In the genomic region with DNA sequence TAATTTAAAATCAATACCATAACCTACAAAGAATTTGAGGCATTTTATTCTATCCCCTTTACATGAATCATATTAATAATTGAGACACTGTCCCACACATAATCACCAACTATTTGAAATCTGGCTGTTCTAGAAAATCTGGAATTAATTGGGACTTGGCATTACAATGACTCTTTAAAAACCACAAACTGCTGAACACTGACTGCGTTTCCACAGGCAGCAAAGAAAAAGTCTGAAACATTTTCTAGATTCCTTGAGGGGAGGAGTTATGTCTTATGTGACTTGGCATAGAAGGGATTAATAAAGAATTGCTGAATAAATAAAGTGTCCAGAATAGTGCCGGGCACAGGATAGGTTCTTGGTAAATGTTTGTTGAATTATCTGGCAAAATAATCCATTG, we compare ENCODE assay signal across 20 cellular contexts.
DNase-seq lines count a peak whose midpoint lies in the region; ATAC-seq and TF ChIP-seq lines count a peak whose summit lies in the region.
"Had no signal": no experiment of that assay in that cellular context is flagged by ENCODE, and none has a peak within 500 bp of the region (broad histone marks: within the 10 kb centered on the region; RNA-seq: fewer than 3 reads in every experiment).

No MANE protein-coding gene starts in this region.

- TF ChIP-seq CTCF in A673 (conservative IDR thresholded peaks at IDR 0.05; ENCODE audit: low read depth, low read length): no peak

- H3K27ac ChIP-seq in A673 (ENCODE audit: low read depth, low read length, poor library complexity, severe bottlenecking) (no peak overlapping the region), caudate nucleus (ENCODE audit: low read depth, low read length) (no peak overlapping the region)
- H3K27ac ChIP-seq: right atrium auricular region, uterus had no signal

- no TSS peak for BruUV-seq in A673 (replicated peaks; lab: Mats Ljungman, UMichigan)

- peak overlapping the region; percentile 51 for H3K9ac ChIP-seq in adipocyte (ENCODE audit: low read length)

- H3K4me1 ChIP-seq in A673 (ENCODE audit: insufficient read depth, low read length, poor library complexity, severe bottlenecking) (no peaks in the 10 kb centered on the region), adipocyte (ENCODE audit: control insufficient read depth, insufficient read depth, low read length) (peaks cover 40% of the 10 kb centered on the region)
- H3K4me1 ChIP-seq: right atrium auricular region, uterus had no signal

- H3K36me3 ChIP-seq in A673 (ENCODE audit: insufficient read depth, low read length, poor library complexity, severe bottlenecking) (no peaks in the 10 kb centered on the region), adipocyte (ENCODE audit: control insufficient read depth, insufficient read depth, low read length, severe bottlenecking) (no peaks in the 10 kb centered on the region)
- H3K36me3 ChIP-seq: right atrium auricular region, uterus had no signal

- no peaks in the 10 kb centered on the region for H3K9me3 ChIP-seq in A673 (ENCODE audit: low read depth, low read length, poor library complexity, severe bottlenecking)
- H3K9me3 ChIP-seq in adipocyte (ENCODE audit: control insufficient read depth, low read length): no peaks in the 10 kb centered on the region
- H3K9me3 ChIP-seq: right atrium auricular region, uterus had no signal

- peak; percentile 12 for DNase-seq in A673 (ENCODE audit: low spot score)
- peak; percentile 58 for DNase-seq in EL
- peak; percentile 80 for DNase-seq in adipocyte (ENCODE audit: low read depth)
- peak; percentile 53 for DNase-seq in fibroblast of the conjunctiva (ENCODE audit: low read depth)
- DNase-seq in left colon: no peak
- DNase-seq in caudate nucleus (lab: John Stamatoyannopoulos, UW): no peak
- no peak for DNase-seq in stimulated activated CD4-positive, alpha-beta T cell treated with anti-CD3 and anti-CD28 coated beads, Interleukin-4, amount 100 ng/mL, for 4 hours
- DNase-seq in NCI-H1417 (lab: John Stamatoyannopoulos, UW): no peak
- DNase-seq: activated naive CD4-positive, alpha-beta T cell treated with anti-CD3 and anti-CD28 coated beads for 36 hours; activated T-cell treated with anti-CD3 and anti-CD28 coated beads, Interleukin-2, amount 50 U/mL, for 48 hours; aorta; CD8-positive, alpha-beta T cell; endodermal cell; NCI-H1048; NCI-H2081 treated with DMSO at 0.1 percent for 48 hours; NCI-H510A; occipital lobe; uterus had no signal

- POLR2A ChIA-PET in A673 (lab: Charles Lee; ENCODE audit: low non-redundant PET): no interaction called here

- CTCF ChIA-PET in A673 (lab: Charles Lee): no interaction called here

- no peak for ATAC-seq in left colon
- ATAC-seq: CD8-positive, alpha-beta T cell had no signal

- H3K4me3 ChIP-seq in A673 (ENCODE audit: low read depth, low read length, poor library complexity, severe bottlenecking) (no peak overlapping the region), adipocyte (ENCODE audit: low read length) (no peak overlapping the region)
- H3K4me3 ChIP-seq: lung, right atrium auricular region, uterus had no signal

- no peaks in the 10 kb centered on the region for H3K27me3 ChIP-seq in A673 (replicated peaks; ENCODE audit: insufficient read depth, low read depth, low read length, poor library complexity)
- H3K27me3 ChIP-seq in adipocyte (replicated peaks; ENCODE audit: control insufficient read depth, insufficient read depth, low read length): no peaks in the 10 kb centered on the region
- H3K27me3 ChIP-seq: right atrium auricular region, uterus had no signal

- intact Hi-C loops in A673 (cut with micrococcal nuclease; ENCODE audit: unreplicated experiment): no loop called here
- intact Hi-C loops in left colon (cut with DNase I, micrococcal nuclease): no loop called here

Comparison
In these comparisons a context has a peak if more than half of its experiments do, and no peak if none do; other contexts are left out.
1. DNase-seq: peak in A673 (single experiment), EL (single experiment), adipocyte (single experiment) and fibroblast of the conjunctiva (single experiment); none in left colon (0 of 2), caudate nucleus (0 of 61), stimulated activated CD4-positive, alpha-beta T cell treated with anti-CD3 and anti-CD28 coated beads, Interleukin-4, amount 100 ng/mL, for 4 hours (0 of 2) and NCI-H1417 (0 of 3).